17 cellular contexts compared by ENCODE assay signal in genomic region chr9:125214186-125214585, GRCh38. TPM values are rescaled to one million over a fixed set of nuclear protein-coding genes. Genes with fewer than 3 reads are reported as not detected.
DNase-seq lines count a peak whose midpoint lies in the region; ATAC-seq, FAIRE-seq and TF ChIP-seq lines count a peak whose summit lies in the region.
"Had no signal": no experiment of that assay in that cellular context is flagged by ENCODE, and none has a peak within 500 bp of the region (broad histone marks: within the 10 kb centered on the region; RNA-seq: fewer than 3 reads in every experiment).

No MANE protein-coding gene starts in this region.

- H3K4me3 Mint-ChIP-seq in activated CD4-positive, alpha-beta T cell treated with anti-CD3 and anti-CD28 coated beads for 36 hours: no peak overlapping the region
- H3K4me3 Mint-ChIP-seq in activated CD4-positive, alpha-beta T cell treated with anti-CD3 and anti-CD28 coated beads, Interleukin-2, amount 10 ng/mL, durations not matched to agents 7 days and 5 days: no peak overlapping the region
- H3K4me3 Mint-ChIP-seq in MCF 10A (ENCODE audit: unreplicated experiment): no peak overlapping the region
- H3K4me3 Mint-ChIP-seq: CD14-positive monocyte; CD4-positive, alpha-beta memory T cell; GM23338 had no signal

- TF ChIP-seq POLR2A in H54 (IDR thresholded peaks at IDR 0.05; ENCODE audit: low read depth, low read length): no peak

- no peaks in the 10 kb centered on the region for H3K27me3 Mint-ChIP-seq in activated CD4-positive, alpha-beta T cell treated with anti-CD3 and anti-CD28 coated beads for 36 hours
- H3K27me3 Mint-ChIP-seq in activated CD4-positive, alpha-beta T cell treated with anti-CD3 and anti-CD28 coated beads, Interleukin-2, amount 10 ng/mL, durations not matched to agents 7 days and 5 days: no peaks in the 10 kb centered on the region
- no peaks in the 10 kb centered on the region for H3K27me3 Mint-ChIP-seq in MCF 10A (ENCODE audit: insufficient read depth, unreplicated experiment)
- H3K27me3 Mint-ChIP-seq: CD4-positive, alpha-beta memory T cell had no signal

- no peak overlapping the region for H2AFZ ChIP-seq in mammary epithelial cell (ENCODE audit: low read depth, low read length)
- H2AFZ ChIP-seq: GM23338 had no signal

- peaks cover 9% of the 10 kb centered on the region for H3K36me3 ChIP-seq in mammary epithelial cell (ENCODE audit: insufficient read depth, low read length)

- CTCF ChIA-PET in activated CD4-positive, alpha-beta T cell treated with anti-CD3 and anti-CD28 coated beads for 36 hours (lab: Charles Lee): interaction anchor here (1.2 kb wide), 1 partner anchor 10 kb away, joined by 3 read pairs; no protein-coding TSS in a partner anchor
- CTCF ChIA-PET in activated CD4-positive, alpha-beta T cell treated with anti-CD3 and anti-CD28 coated beads, Interleukin-2, amount 10 ng/mL, durations not matched to agents 7 days and 5 days (lab: Charles Lee): interaction anchor here (0.9 kb wide), 1 partner anchor 12 kb away, joined by 3 read pairs; no protein-coding TSS in a partner anchor
- CTCF ChIA-PET in MCF 10A (lab: Yijun Ruan, JAX) (no interaction called here), mammary epithelial cell (lab: Charles Lee; ENCODE audit: low non-redundant PET) (no interaction called here)

- no peak for TF ChIP-seq CTCF in MCF 10A (IDR thresholded peaks at IDR 0.05; ENCODE audit: unreplicated experiment)
- TF ChIP-seq CTCF in mammary epithelial cell (conservative IDR thresholded peaks at IDR 0.05 in 1 of 2, IDR thresholded peaks at IDR 0.05 in 1 of 2; ENCODE audit: extremely low read depth in 1 of 2, insufficient read depth in 1 of 2, low read depth in 1 of 2, low read length in 2 of 2): no peak

- H3K36me3 Mint-ChIP-seq in activated CD4-positive, alpha-beta T cell treated with anti-CD3 and anti-CD28 coated beads for 36 hours (ENCODE audit: low read depth): peaks cover 44% of the 10 kb centered on the region
- H3K36me3 Mint-ChIP-seq in activated CD4-positive, alpha-beta T cell treated with anti-CD3 and anti-CD28 coated beads, Interleukin-2, amount 10 ng/mL, durations not matched to agents 7 days and 5 days (ENCODE audit: low read depth): peaks cover 14% of the 10 kb centered on the region
- peaks cover 71% of the 10 kb centered on the region for H3K36me3 Mint-ChIP-seq in MCF 10A (ENCODE audit: insufficient read depth, unreplicated experiment)

- no peak overlapping the region for H3K4me3 ChIP-seq in mammary epithelial cell (replicated peaks in 1 of 3; ENCODE audit: insufficient read depth in 1 of 3, low read depth in 2 of 3, low read length in 3 of 3)
- H3K4me3 ChIP-seq: BLaER1, GM23338, HAP-1 had no signal

- H3K79me2 ChIP-seq in mammary epithelial cell (ENCODE audit: insufficient read depth, low read length): no peaks in the 10 kb centered on the region

- H3K4me1 ChIP-seq in mammary epithelial cell (ENCODE audit: insufficient read depth, low read length): no peaks in the 10 kb centered on the region
- H3K4me1 ChIP-seq: BLaER1, HAP-1 had no signal

- H3K4me2 ChIP-seq in mammary epithelial cell (ENCODE audit: insufficient read depth, low read depth, low read length): no peak overlapping the region
- H3K4me2 ChIP-seq: BLaER1, GM23338 had no signal

- H3K27ac ChIP-seq in mammary epithelial cell (ENCODE audit: insufficient read depth, low read depth, low read length): no peak overlapping the region
- H3K27ac ChIP-seq: BLaER1 had no signal

- in situ Hi-C loops in mammary epithelial cell (cut with MboI; ENCODE audit: low sequenced_read_pairs in 2 of 2): no loop called here

- no peaks in the 10 kb centered on the region for H3K9me3 Mint-ChIP-seq in activated CD4-positive, alpha-beta T cell treated with anti-CD3 and anti-CD28 coated beads for 36 hours (ENCODE audit: low read depth)
- no peaks in the 10 kb centered on the region for H3K9me3 Mint-ChIP-seq in activated CD4-positive, alpha-beta T cell treated with anti-CD3 and anti-CD28 coated beads, Interleukin-2, amount 10 ng/mL, durations not matched to agents 7 days and 5 days
- no peaks in the 10 kb centered on the region for H3K9me3 Mint-ChIP-seq in MCF 10A (ENCODE audit: unreplicated experiment)
- H3K9me3 Mint-ChIP-seq: CD14-positive monocyte; CD4-positive, alpha-beta memory T cell; GM23338 had no signal

- intact Hi-C loops in activated CD4-positive, alpha-beta T cell treated with anti-CD3 and anti-CD28 coated beads for 36 hours (cut with DNase I, micrococcal nuclease): no loop called here
- intact Hi-C loops in MCF 10A (cut with micrococcal nuclease) (no loop called here), mammary epithelial cell (cut with micrococcal nuclease) (no loop called here)

- no peak for FAIRE-seq in H54 (lab: Jason Lieb, UNC)

- H4K20me1 ChIP-seq in mammary epithelial cell (ENCODE audit: insufficient read depth, low read length): no peaks in the 10 kb centered on the region
- H4K20me1 ChIP-seq: BLaER1 had no signal

- dilution Hi-C loops in mammary epithelial cell (cut with HindIII; ENCODE audit: low sequenced_read_pairs): no loop called here

- POLR2A ChIA-PET in activated CD4-positive, alpha-beta T cell treated with anti-CD3 and anti-CD28 coated beads for 36 hours (lab: Charles Lee): no interaction called here
- POLR2A ChIA-PET in activated CD4-positive, alpha-beta T cell treated with anti-CD3 and anti-CD28 coated beads, Interleukin-2, amount 10 ng/mL, durations not matched to agents 7 days and 5 days (lab: Charles Lee): no interaction called here
- POLR2A ChIA-PET in MCF 10A (lab: Yijun Ruan, JAX): interaction anchor here (1.1 kb wide), 1 partner anchor 27 kb away, joined by 3 read pairs; no protein-coding TSS in a partner anchor

- H3K4me1 Mint-ChIP-seq in activated CD4-positive, alpha-beta T cell treated with anti-CD3 and anti-CD28 coated beads for 36 hours: no peaks in the 10 kb centered on the region
- H3K4me1 Mint-ChIP-seq in activated CD4-positive, alpha-beta T cell treated with anti-CD3 and anti-CD28 coated beads, Interleukin-2, amount 10 ng/mL, durations not matched to agents 7 days and 5 days: no peaks in the 10 kb centered on the region
- H3K4me1 Mint-ChIP-seq in MCF 10A (ENCODE audit: insufficient read depth, unreplicated experiment): no peaks in the 10 kb centered on the region
- H3K4me1 Mint-ChIP-seq: CD14-positive monocyte, GM23338 had no signal

- no peak for ATAC-seq in activated CD4-positive, alpha-beta T cell treated with anti-CD3 and anti-CD28 coated beads for 36 hours
- peak; percentile 78 for ATAC-seq in left lobe of liver
- ATAC-seq: GM23338 had no signal

- H3K27me3 ChIP-seq in mammary epithelial cell (ENCODE audit: insufficient read depth, low read length): no peaks in the 10 kb centered on the region
- H3K27me3 ChIP-seq: BLaER1 had no signal

- no peak overlapping the region for H3K9ac ChIP-seq in mammary epithelial cell (ENCODE audit: insufficient read depth, low read length)
- H3K9ac ChIP-seq: BLaER1 had no signal

- peak overlapping the region; percentile 25 for H3K27ac Mint-ChIP-seq in activated CD4-positive, alpha-beta T cell treated with anti-CD3 and anti-CD28 coated beads for 36 hours
- no peak overlapping the region for H3K27ac Mint-ChIP-seq in activated CD4-positive, alpha-beta T cell treated with anti-CD3 and anti-CD28 coated beads, Interleukin-2, amount 10 ng/mL, durations not matched to agents 7 days and 5 days
- peak overlapping the region; percentile 31 for H3K27ac Mint-ChIP-seq in MCF 10A (ENCODE audit: low read depth, unreplicated experiment)
- H3K27ac Mint-ChIP-seq: CD14-positive monocyte; CD4-positive, alpha-beta memory T cell; GM23338 had no signal

- no peak for DNase-seq in activated CD4-positive, alpha-beta T cell treated with anti-CD3 and anti-CD28 coated beads for 36 hours
- DNase-seq in activated CD4-positive, alpha-beta T cell treated with anti-CD3 and anti-CD28 coated beads, Interleukin-2, amount 10 ng/mL, durations not matched to agents 7 days and 5 days: no peak
- DNase-seq in MCF 10A (ENCODE audit: unreplicated experiment) (no peak), mammary epithelial cell (no peak), left lobe of liver (ENCODE audit: low spot score) (no peak), H54 (ENCODE audit: insufficient read length, low spot score) (no peak), kidney glomerular epithelial cell (lab: John Stamatoyannopoulos, UW) (no peak)
- DNase-seq in effector CD8-positive, alpha-beta T cell (lab: John Stamatoyannopoulos, UW): no peak
- DNase-seq: 8988T; CD4-positive, alpha-beta memory T cell; DMS153; DMS79; GDM1 had no signal

- BruUV-seq in MCF 10A (replicated peaks; lab: Mats Ljungman, UMichigan) (no TSS peak), mammary epithelial cell (replicated peaks; lab: Mats Ljungman, UMichigan) (no TSS peak)

- H3K9me3 ChIP-seq in mammary epithelial cell (replicated peaks; ENCODE audit: insufficient read depth, low read length): no peaks in the 10 kb centered on the region
- H3K9me3 ChIP-seq: BLaER1, HAP-1 had no signal

- WGBS in mammary epithelial cell (ENCODE audit: low coverage, missing lambda C conversion rate): 84% methylated on average over 4 of the region's 5 CpGs

RNA-seq across cellular contexts. Expression of gene RABEPK, which starts 13.8 kb away (rescaled TPM):
- total RNA-seq in activated CD4-positive, alpha-beta T cell treated with anti-CD3 and anti-CD28 coated beads for 36 hours: 10 to 100 TPM; 29.1 to 33.1 TPM
- 10 to 100 TPM; 14.6 to 17.2 TPM for total RNA-seq in activated CD4-positive, alpha-beta T cell treated with anti-CD3 and anti-CD28 coated beads, Interleukin-2, amount 10 ng/mL, durations not matched to agents 7 days and 5 days
- total RNA-seq in MCF 10A (2022) (21.5 and 37.2 TPM in 2 replicates), mammary epithelial cell (10 to 100 TPM; 21.7 to 25.8 TPM), left lobe of liver (22.9 TPM)
- polyA plus RNA-seq in mammary epithelial cell: 30.6 TPM
- polyA minus RNA-seq in mammary epithelial cell: 3.8 TPM

RNA-seq across cellular contexts. Expression of gene PPP6C, which starts 24.6 kb away (rescaled TPM):
- 10 to 100 TPM; 35.1 to 47.3 TPM for total RNA-seq in activated CD4-positive, alpha-beta T cell treated with anti-CD3 and anti-CD28 coated beads for 36 hours
- total RNA-seq in activated CD4-positive, alpha-beta T cell treated with anti-CD3 and anti-CD28 coated beads, Interleukin-2, amount 10 ng/mL, durations not matched to agents 7 days and 5 days: 10 to 100 TPM; 50.3 to 54.3 TPM
- 40.7 and 41.7 TPM in 2 replicates for total RNA-seq in MCF 10A (2022)
- 10 to 100 TPM; 30.0 to 32.5 TPM for total RNA-seq in mammary epithelial cell
- 17.3 TPM for polyA plus RNA-seq in mammary epithelial cell
- 25.6 TPM for polyA minus RNA-seq in mammary epithelial cell
- total RNA-seq in left lobe of liver: 17.0 TPM

RNA-seq across cellular contexts. Expression of gene HSPA5, which starts 27.0 kb away (rescaled TPM):
- total RNA-seq in activated CD4-positive, alpha-beta T cell treated with anti-CD3 and anti-CD28 coated beads for 36 hours: 100 to 1,000 TPM; 179 to 188 TPM
- 100 to 1,000 TPM; 124 to 127 TPM for total RNA-seq in activated CD4-positive, alpha-beta T cell treated with anti-CD3 and anti-CD28 coated beads, Interleukin-2, amount 10 ng/mL, durations not matched to agents 7 days and 5 days
- total RNA-seq in MCF 10A (2022): 1,165 and 1,788 TPM in 2 replicates
- 100 to 1,000 TPM; 126 to 485 TPM for total RNA-seq in mammary epithelial cell
- 237 TPM for polyA plus RNA-seq in mammary epithelial cell
- polyA minus RNA-seq in mammary epithelial cell: 229 TPM
- 251 TPM for total RNA-seq in left lobe of liver

RNA-seq across cellular contexts. Expression of gene GAPVD1, which starts 47.4 kb away (rescaled TPM):
- 10 to 100 TPM; 41.6 to 47.7 TPM for total RNA-seq in activated CD4-positive, alpha-beta T cell treated with anti-CD3 and anti-CD28 coated beads for 36 hours
- total RNA-seq in activated CD4-positive, alpha-beta T cell treated with anti-CD3 and anti-CD28 coated beads, Interleukin-2, amount 10 ng/mL, durations not matched to agents 7 days and 5 days: 10 to 100 TPM; 49.7 to 53.6 TPM
- 46.2 and 53.9 TPM in 2 replicates for total RNA-seq in MCF 10A (2022)
- 10 to 100 TPM; 58.1 to 73.7 TPM for total RNA-seq in mammary epithelial cell
- 21.2 TPM for polyA plus RNA-seq in mammary epithelial cell
- 40.2 TPM for polyA minus RNA-seq in mammary epithelial cell
- total RNA-seq in left lobe of liver: 16.4 TPM

Comparison
In these comparisons a context has a peak if more than half of its experiments do, and no peak if none do; other contexts are left out.
1. CTCF ChIA-PET loops: an anchor here in activated CD4-positive, alpha-beta T cell treated with anti-CD3 and anti-CD28 coated beads for 36 hours (1.2 kb wide) and activated CD4-positive, alpha-beta T cell treated with anti-CD3 and anti-CD28 coated beads, Interleukin-2, amount 10 ng/mL, durations not matched to agents 7 days and 5 days (0.9 kb wide); none called in MCF 10A and mammary epithelial cell.